Comparison of ENCODE assay signal across 22 cellular contexts in genomic region chr15:71889385-71889784, GRCh38.
"Had no signal": no experiment of that assay in that cellular context is flagged by ENCODE, and none has a peak within 500 bp of the region (broad histone marks: within the 10 kb centered on the region; RNA-seq: fewer than 3 reads in every experiment).

No MANE protein-coding gene starts in this region.

- H3K4me3 ChIP-seq: esophagus muscularis mucosa, gastrocnemius medialis, heart right ventricle, psoas muscle, spleen, testis, transverse colon had no signal

- H3K9me3 ChIP-seq: esophagus muscularis mucosa, gastrocnemius medialis, heart right ventricle, neutrophil, psoas muscle, spleen, testis, transverse colon had no signal

- H3K27ac ChIP-seq: epithelial cell of prostate, esophagus muscularis mucosa, gastrocnemius medialis, heart right ventricle, neutrophil, psoas muscle, spleen, testis, transverse colon had no signal

- H3K27ac Mint-ChIP-seq: dendritic cell treated with granulocyte-macrophage colony-stimulating factor and Interleukin-4, amounts not matched to agents 40 ng/mL and 50 ng/mL, for 4 days; naive thymus-derived CD4-positive, alpha-beta T cell; stimulated activated naive B cell treated with anti-CD40 and anti-IgM and Interleukin-4, amounts not matched to agents 10 μg/mL and 1 μg/mL and 100 μg/mL, for 72 hours; stimulated activated naive CD8-positive, alpha-beta T cell treated with anti-CD3 and anti-CD28 coated beads, Interleukin-15, amount 100 ng/mL, for 72 hours had no signal

- H3K36me3 ChIP-seq: neutrophil had no signal

- H3K27me3 Mint-ChIP-seq: dendritic cell treated with granulocyte-macrophage colony-stimulating factor and Interleukin-4, amounts not matched to agents 40 ng/mL and 50 ng/mL, for 4 days; effector memory CD8-positive, alpha-beta T cell; naive thymus-derived CD4-positive, alpha-beta T cell; stimulated activated naive B cell treated with anti-CD40 and anti-IgM and Interleukin-4, amounts not matched to agents 10 μg/mL and 1 μg/mL and 100 μg/mL, for 72 hours; stimulated activated naive CD8-positive, alpha-beta T cell treated with anti-CD3 and anti-CD28 coated beads, Interleukin-15, amount 100 ng/mL, for 72 hours had no signal

- H3K4me3 Mint-ChIP-seq: dendritic cell treated with granulocyte-macrophage colony-stimulating factor and Interleukin-4, amounts not matched to agents 40 ng/mL and 50 ng/mL, for 4 days; effector memory CD8-positive, alpha-beta T cell; naive thymus-derived CD4-positive, alpha-beta T cell; stimulated activated naive B cell treated with anti-CD40 and anti-IgM and Interleukin-4, amounts not matched to agents 10 μg/mL and 1 μg/mL and 100 μg/mL, for 72 hours; stimulated activated naive CD8-positive, alpha-beta T cell treated with anti-CD3 and anti-CD28 coated beads, Interleukin-15, amount 100 ng/mL, for 72 hours had no signal

- H3K9me3 Mint-ChIP-seq: dendritic cell treated with granulocyte-macrophage colony-stimulating factor and Interleukin-4, amounts not matched to agents 40 ng/mL and 50 ng/mL, for 4 days; effector memory CD8-positive, alpha-beta T cell; naive thymus-derived CD4-positive, alpha-beta T cell; stimulated activated naive B cell treated with anti-CD40 and anti-IgM and Interleukin-4, amounts not matched to agents 10 μg/mL and 1 μg/mL and 100 μg/mL, for 72 hours; stimulated activated naive CD8-positive, alpha-beta T cell treated with anti-CD3 and anti-CD28 coated beads, Interleukin-15, amount 100 ng/mL, for 72 hours had no signal

- H3K4me1 ChIP-seq: spleen, testis had no signal

- ATAC-seq: effector memory CD8-positive, alpha-beta T cell; gastrocnemius medialis; heart right ventricle; naive thymus-derived CD4-positive, alpha-beta T cell; psoas muscle; sciatic nerve; stimulated activated naive CD8-positive, alpha-beta T cell treated with anti-CD3 and anti-CD28 coated beads, Interleukin-15, amount 100 ng/mL, for 72 hours had no signal

- H3K27me3 ChIP-seq: esophagus muscularis mucosa, gastrocnemius medialis, heart right ventricle, neutrophil, spleen, testis, transverse colon had no signal

- DNase-seq: effector memory CD8-positive, alpha-beta T cell; gastrocnemius medialis; heart right ventricle; hypothalamus; kidney glomerular epithelial cell; mammary epithelial cell; naive thymus-derived CD4-positive, alpha-beta T cell; psoas muscle; retina; spleen; stimulated activated CD4-positive, alpha-beta T cell treated with anti-CD3 and anti-CD28 coated beads, Interleukin-15, amount 100 ng/mL, for 24 hours; stimulated activated CD4-positive, alpha-beta T cell treated with anti-CD3 and anti-CD28 coated beads, Interleukin-2, amount 100 ng/mL, for 24 hours; stimulated activated CD4-positive, alpha-beta T cell treated with anti-CD3 and anti-CD28 coated beads, Interleukin-4, amount 100 ng/mL, for 4 hours; stimulated activated naive B cell treated with anti-CD40 and anti-IgM and Interleukin-4, amounts not matched to agents 10 μg/mL and 1 μg/mL and 100 μg/mL, for 72 hours; stimulated activated naive CD8-positive, alpha-beta T cell treated with anti-CD3 and anti-CD28 coated beads, Interleukin-15, amount 100 ng/mL, for 72 hours; testis; transverse colon had no signal

- H3K4me1 Mint-ChIP-seq: naive thymus-derived CD4-positive, alpha-beta T cell; stimulated activated naive CD8-positive, alpha-beta T cell treated with anti-CD3 and anti-CD28 coated beads, Interleukin-15, amount 100 ng/mL, for 72 hours had no signal
